Comparison of ENCODE assay signal across 8 cellular contexts in the genomic region with DNA sequence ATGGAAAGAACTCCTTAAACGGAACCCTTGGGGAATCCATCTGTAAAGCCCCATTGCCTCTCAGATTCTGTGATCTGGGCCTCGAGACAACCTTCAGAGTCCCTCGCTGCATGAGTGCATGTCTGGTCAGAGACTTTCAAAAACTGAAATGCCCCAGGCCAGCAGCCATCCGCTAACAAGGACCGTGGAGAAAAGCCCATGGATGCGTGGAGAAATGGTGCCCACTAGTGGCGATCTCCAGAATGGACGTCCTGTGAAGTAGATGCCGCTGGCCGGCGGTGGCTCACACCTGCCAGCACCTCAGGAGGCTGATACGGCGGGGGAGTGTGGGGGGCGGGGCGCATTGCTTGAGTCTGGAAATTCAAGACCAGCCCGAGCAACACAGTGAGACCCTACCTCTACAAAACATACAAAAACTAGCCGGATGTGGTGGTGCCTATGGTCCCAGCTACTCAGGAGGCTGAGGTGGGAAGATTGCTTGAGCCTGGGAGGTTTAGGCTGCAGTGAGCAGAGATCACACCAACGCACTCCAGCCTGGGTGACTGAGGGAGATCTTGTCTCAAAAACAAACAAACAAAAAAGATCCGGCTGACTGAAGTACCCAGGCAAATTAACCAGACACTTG. TPM values are rescaled to one million over a fixed set of nuclear protein-coding genes. Genes with fewer than 3 reads are reported as not detected.
DNase-seq lines count a peak whose midpoint lies in the region; ATAC-seq and TF ChIP-seq lines count a peak whose summit lies in the region.

No MANE protein-coding gene starts in this region.

- H4K8ac ChIP-seq in H9 (replicated peaks; ENCODE audit: insufficient read length, low read depth, low read length), result no peak overlapping the region

- H2BK15ac ChIP-seq in H9 (ENCODE audit: low read depth, low read length), result no peak overlapping the region

- DNase-seq in ELR (ENCODE audit: low read depth) (peak; percentile 89), H9 (peak; percentile 94), NAMALWA (ENCODE audit: low spot score) (peak; percentile 90), SKM-1 treated with dmso at 0.1 percent for 144 hours (lab: John Stamatoyannopoulos, UW; ENCODE audit: unreplicated experiment) (peak; percentile 67), Right ventricle myocardium superior (peak; percentile 88), progenitor cell of endocrine pancreas (ENCODE audit: low spot score, unreplicated experiment) (peak; percentile 90), vagina (ENCODE audit: extremely low spot score in 2 of 2) (peak in 1 of 2 donors; percentile 89)

- no peaks in the 10 kb centered on the region for H3K79me2 ChIP-seq in H9 (ENCODE audit: insufficient read depth, low read length)

- no peak overlapping the region for H2BK120ac ChIP-seq in H9 (ENCODE audit: low read depth, low read length, poor library complexity, severe bottlenecking)

- H4K20me1 ChIP-seq in H9 (ENCODE audit: control insufficient read depth, insufficient read depth, insufficient read length), result no peaks in the 10 kb centered on the region

- no peaks in the 10 kb centered on the region for H3K36me3 ChIP-seq in vagina

- no peak overlapping the region for H3K4ac ChIP-seq in H9 (ENCODE audit: low read depth, low read length)

- H2BK20ac ChIP-seq in H9 (ENCODE audit: low read depth, low read length, poor library complexity, severe bottlenecking), result no peak overlapping the region

- no peak overlapping the region for H3K4me3 ChIP-seq in vagina

- H2BK12ac ChIP-seq in H9 (ENCODE audit: insufficient read length, low read depth, low read length), result no peak overlapping the region

- no peaks in the 10 kb centered on the region for H3K23me2 ChIP-seq in H9 (ENCODE audit: insufficient read length, low read depth, low read length, poor library complexity, severe bottlenecking)

- H2BK5ac ChIP-seq in H9 (ENCODE audit: insufficient read length, low read length), result no peak overlapping the region

- no peak overlapping the region for H2AFZ ChIP-seq in H9 (ENCODE audit: low read length)

- H3K4me3 Mint-ChIP-seq in H9 (0 out of 5 replicates have a peak overlapping the region, but pooled peaks have one; percentile 17), progenitor cell of endocrine pancreas (ENCODE audit: low read depth) (no peak overlapping the region)
- H3K4me3 Mint-ChIP-seq in activated naive CD4-positive, alpha-beta T cell treated with anti-CD3 and anti-CD28 coated beads, Interleukin-2, amount 50 U/mL, for 24 hours, result peak overlapping the region; percentile 31

- TF ChIP-seq CTCF in H9 (conservative IDR thresholded peaks at IDR 0.05) (peak; percentile 93), progenitor cell of endocrine pancreas (IDR thresholded peaks at IDR 0.05; ENCODE audit: unreplicated experiment) (peak; percentile 87), vagina (IDR thresholded peaks at IDR 0.05) (peak; percentile 82 to 98 (median 86))

- no peak overlapping the region for H3T11ph ChIP-seq in H9 (ENCODE audit: low read length)

- no peak for TF ChIP-seq POLR2A in vagina (IDR thresholded peaks at IDR 0.05)

- no peak overlapping the region for H3K23ac ChIP-seq in H9 (ENCODE audit: insufficient read length, low read depth, low read length)

- WGBS in H9 (ENCODE audit: extremely low coverage, insufficient read length, low lambda C conversion rate), result no CpG with 5 or more reads among the region's 19 CpGs

- H3K27ac ChIP-seq in H9 (ENCODE audit: insufficient read length, low read depth, low read length), result no peak overlapping the region
- H3K27ac ChIP-seq in vagina, result no peak overlapping the region

- H3K18ac ChIP-seq in H9 (ENCODE audit: insufficient read length, low read depth, low read length), result no peak overlapping the region

- H3K9me3 ChIP-seq in H9 (ENCODE audit: control insufficient read depth, low read depth, low read length), result no peaks in the 10 kb centered on the region
- H3K9me3 ChIP-seq in vagina, result no peaks in the 10 kb centered on the region

- H3K27me3 Mint-ChIP-seq in H9 (ENCODE audit: low read depth) (no peaks in the 10 kb centered on the region; the same call in 1 of the 2 replicates), progenitor cell of endocrine pancreas (peaks cover 19% of the 10 kb centered on the region)
- no peaks in the 10 kb centered on the region for H3K27me3 Mint-ChIP-seq in activated naive CD4-positive, alpha-beta T cell treated with anti-CD3 and anti-CD28 coated beads, Interleukin-2, amount 50 U/mL, for 24 hours

- H3K27me3 ChIP-seq in H9 (ENCODE audit: insufficient read depth, low read length) (no peaks in the 10 kb centered on the region), vagina (no peaks in the 10 kb centered on the region)

- H3K14ac ChIP-seq in H9 (ENCODE audit: insufficient read depth, low read length), result no peak overlapping the region

- H3K79me1 ChIP-seq in H9 (ENCODE audit: insufficient read depth, low read depth, low read length, poor library complexity, severe bottlenecking), result no peaks in the 10 kb centered on the region

- peak overlapping the region in 1 of 3 experiments; percentile 37; a peak in 2 of 7 replicates for H3K27ac Mint-ChIP-seq in H9
- peak overlapping the region; percentile 46 for H3K27ac Mint-ChIP-seq in activated naive CD4-positive, alpha-beta T cell treated with anti-CD3 and anti-CD28 coated beads, Interleukin-2, amount 50 U/mL, for 24 hours
- no peak overlapping the region for H3K27ac Mint-ChIP-seq in progenitor cell of endocrine pancreas

- H4K5ac ChIP-seq in H9 (ENCODE audit: insufficient read length, low read depth, low read length), result no peak overlapping the region

- H3K36me3 Mint-ChIP-seq in H9 (ENCODE audit: insufficient read depth in 1 of 3, low read depth in 3 of 3) (no peaks in the 10 kb centered on the region), progenitor cell of endocrine pancreas (ENCODE audit: insufficient read depth) (no peaks in the 10 kb centered on the region)
- H3K36me3 Mint-ChIP-seq in activated naive CD4-positive, alpha-beta T cell treated with anti-CD3 and anti-CD28 coated beads, Interleukin-2, amount 50 U/mL, for 24 hours, result no peaks in the 10 kb centered on the region

- H3K4me1 Mint-ChIP-seq in H9 (peaks cover 48 to 49% of the 10 kb centered on the region in 2 experiments), progenitor cell of endocrine pancreas (ENCODE audit: low read depth) (peaks cover 16% of the 10 kb centered on the region)
- H3K4me1 Mint-ChIP-seq in activated naive CD4-positive, alpha-beta T cell treated with anti-CD3 and anti-CD28 coated beads, Interleukin-2, amount 50 U/mL, for 24 hours, result peaks cover 49% of the 10 kb centered on the region

- H2AK5ac ChIP-seq in H9 (ENCODE audit: insufficient read length, low read length), result no peak overlapping the region

- H3K9me3 Mint-ChIP-seq in H9 (peaks cover 0 to 3% of the 10 kb centered on the region in 2 experiments; a peak in 2 of 5 replicates), progenitor cell of endocrine pancreas (ENCODE audit: low read depth) (no peaks in the 10 kb centered on the region)
- H3K9me3 Mint-ChIP-seq in activated naive CD4-positive, alpha-beta T cell treated with anti-CD3 and anti-CD28 coated beads, Interleukin-2, amount 50 U/mL, for 24 hours, result no peaks in the 10 kb centered on the region

- intact Hi-C loops in Right ventricle myocardium superior (cut with DNase I) (loop anchor here (1.0 kb wide), 1 partner anchor 276 kb away; no protein-coding TSS in a partner anchor), vagina (cut with DNase I) (loop anchor here (2.0 to 5.0 kb wide), 2 partner anchors 276 to 415 kb away; no protein-coding TSS in a partner anchor)

- no peak overlapping the region for H4K91ac ChIP-seq in H9 (ENCODE audit: insufficient read length, low read depth, low read length)

- ATAC-seq in Right ventricle myocardium superior (ENCODE audit: poor library complexity), result peak; percentile 93

- peaks cover 16% of the 10 kb centered on the region; the same call in 1 of the 2 replicates for H3K4me1 ChIP-seq in H9 (ENCODE audit: insufficient read depth, low read length)
- peaks cover 6% of the 10 kb centered on the region for H3K4me1 ChIP-seq in vagina

- H3K9ac ChIP-seq in H9 (ENCODE audit: extremely low read depth, insufficient read length, low read length), result no peak overlapping the region

- no peak overlapping the region for H3K56ac ChIP-seq in H9 (ENCODE audit: insufficient read length, low read depth, low read length)

- no peak overlapping the region for H3K4me2 ChIP-seq in H9 (ENCODE audit: insufficient read depth, insufficient read length, low read length)

RNA-seq across cellular contexts. Expression of gene CDC16, which starts 7.9 kb away (rescaled TPM):
- total RNA-seq in H9 (2021) (86.9 and 91.9 TPM in 2 replicates), Right ventricle myocardium superior (34.2 TPM), progenitor cell of endocrine pancreas (104 TPM in 2 replicates), vagina (60.9 TPM)

RNA-seq across cellular contexts. Expression of gene CFAP97D2, which starts 47.8 kb away (rescaled TPM):
- total RNA-seq in H9 (2021) (not detected in 2 replicates), Right ventricle myocardium superior (not detected), progenitor cell of endocrine pancreas (not detected in 2 replicates), vagina (not detected)

RNA-seq across cellular contexts. Expression of gene UPF3A, which starts 54.6 kb away (rescaled TPM):
- total RNA-seq in H9 (2021), result 81.8 and 85.0 TPM in 2 replicates
- total RNA-seq in Right ventricle myocardium superior, result 24.2 TPM
- 149 and 150 TPM in 2 replicates for total RNA-seq in progenitor cell of endocrine pancreas
- 31.2 TPM for total RNA-seq in vagina
